Comparison of ENCODE assay signal across 23 cellular contexts in genomic region chr7:150649428-150649827, GRCh38. TPM values are rescaled to one million over a fixed set of nuclear protein-coding genes. Genes with fewer than 3 reads are reported as not detected.
DNase-seq lines count a peak whose midpoint lies in the region; ATAC-seq and TF ChIP-seq lines count a peak whose summit lies in the region.
"Had no signal": no experiment of that assay in that cellular context is flagged by ENCODE, and none has a peak within 500 bp of the region (broad histone marks: within the 10 kb centered on the region; RNA-seq: fewer than 3 reads in every experiment).

No MANE protein-coding gene starts in this region.

- H3K27me3 Mint-ChIP-seq in CD4-positive, CD25-positive, alpha-beta regulatory T cell, result no peaks in the 10 kb centered on the region
- no peaks in the 10 kb centered on the region for H3K27me3 Mint-ChIP-seq in activated T-helper 1 cell treated with anti-CD3 and anti-CD28 coated beads, Interleukin-12 subunit alpha, Interleukin-12 subunit beta, Interleukin-2, Interleukin-4 antibody, amounts not matched to agents 30 ng/mL and 10 ng/mL and 1 ng/mL, durations not matched to agents 14 hours and 24 hours and 36 hours (ENCODE audit: insufficient read depth)
- no peaks in the 10 kb centered on the region for H3K27me3 Mint-ChIP-seq in effector memory CD8-positive, alpha-beta T cell

- no peak overlapping the region for H3K4me3 Mint-ChIP-seq in CD4-positive, CD25-positive, alpha-beta regulatory T cell
- H3K4me3 Mint-ChIP-seq in activated T-helper 1 cell treated with anti-CD3 and anti-CD28 coated beads, Interleukin-12 subunit alpha, Interleukin-12 subunit beta, Interleukin-2, Interleukin-4 antibody, amounts not matched to agents 30 ng/mL and 10 ng/mL and 1 ng/mL, durations not matched to agents 14 hours and 24 hours and 36 hours, result no peak overlapping the region
- no peak overlapping the region for H3K4me3 Mint-ChIP-seq in effector memory CD8-positive, alpha-beta T cell
- H3K4me3 Mint-ChIP-seq: H9 had no signal

- TF ChIP-seq CTCF in DND-41 (IDR thresholded peaks at IDR 0.05; ENCODE audit: borderline replicate concordance, extremely low read depth, low read length, poor library complexity, severe bottlenecking), result no peak

- no peak for ATAC-seq in CD4-positive, CD25-positive, alpha-beta regulatory T cell (ENCODE audit: low read depth in 2 of 2)
- ATAC-seq in DND-41 (ENCODE audit: insufficient read depth, low read depth) (no peak), Right ventricle myocardium superior (ENCODE audit: poor library complexity) (no peak), HG03442 (IDR thresholded peaks at IDR 0.05; ENCODE audit: unreplicated experiment) (no peak)
- no peak for ATAC-seq in effector memory CD8-positive, alpha-beta T cell (replicated peaks)
- ATAC-seq: Panc1, SK-N-SH treated with all-trans-retinoic acid at 6 μM for 48 hours had no signal

- no peak for DNase-seq in CD4-positive, CD25-positive, alpha-beta regulatory T cell
- no peak for DNase-seq in DND-41
- DNase-seq in activated T-helper 1 cell treated with anti-CD3 and anti-CD28 coated beads, Interleukin-12 subunit alpha, Interleukin-12 subunit beta, Interleukin-2, Interleukin-4 antibody, amounts not matched to agents 30 ng/mL and 10 ng/mL and 1 ng/mL, durations not matched to agents 14 hours and 24 hours and 36 hours (ENCODE audit: low spot score), result no peak
- DNase-seq in effector memory CD8-positive, alpha-beta T cell, result no peak
- no peak for DNase-seq in Right ventricle myocardium superior
- DNase-seq in SKM-1 (lab: John Stamatoyannopoulos, UW; ENCODE audit: unreplicated experiment), result no peak
- no peak for DNase-seq in NK-92 (lab: John Stamatoyannopoulos, UW; ENCODE audit: unreplicated experiment)
- DNase-seq: AML-193, H9, KG1, NCI-H1105, NCI-H146, NCI-H2029 treated with DMSO at 0.1 percent for 48 hours, NCI-H226, NCI-H510A treated with DMSO at 0.1 percent for 48 hours, NCI-H748 treated with DMSO at 0.1 percent for 48 hours had no signal

- intact Hi-C loops in activated T-helper 1 cell treated with anti-CD3 and anti-CD28 coated beads, Interleukin-12 subunit alpha, Interleukin-12 subunit beta, Interleukin-2, Interleukin-4 antibody, amounts not matched to agents 30 ng/mL and 10 ng/mL and 1 ng/mL, durations not matched to agents 14 hours and 24 hours and 36 hours (cut with micrococcal nuclease), result no loop called here
- intact Hi-C loops in Right ventricle myocardium superior (cut with DNase I), result no loop called here

- H3K4me3 ChIP-seq in CD4-positive, CD25-positive, alpha-beta regulatory T cell (ENCODE audit: low read depth, low read length), result no peak overlapping the region
- no peak overlapping the region for H3K4me3 ChIP-seq in DND-41 (ENCODE audit: low read depth in 1 of 2, low read length in 2 of 2)

- peak overlapping the region; percentile 46 to 82 (median 81) for H3K27ac Mint-ChIP-seq in CD4-positive, CD25-positive, alpha-beta regulatory T cell
- H3K27ac Mint-ChIP-seq in activated T-helper 1 cell treated with anti-CD3 and anti-CD28 coated beads, Interleukin-12 subunit alpha, Interleukin-12 subunit beta, Interleukin-2, Interleukin-4 antibody, amounts not matched to agents 30 ng/mL and 10 ng/mL and 1 ng/mL, durations not matched to agents 14 hours and 24 hours and 36 hours, result peak overlapping the region; percentile 79
- peak overlapping the region; percentile 46 to 65 for H3K27ac Mint-ChIP-seq in effector memory CD8-positive, alpha-beta T cell
- H3K27ac Mint-ChIP-seq: H9 had no signal

- H2AFZ ChIP-seq in DND-41 (ENCODE audit: low read depth, low read length), result peak overlapping the region; percentile 22; the same call in 1 of the 2 replicates

- peaks cover 13% of the 10 kb centered on the region for H3K4me1 ChIP-seq in CD4-positive, CD25-positive, alpha-beta regulatory T cell (ENCODE audit: control insufficient read depth, insufficient read depth, low read length, poor library complexity, severe bottlenecking)
- H3K4me1 ChIP-seq in DND-41 (ENCODE audit: insufficient read depth, low read length), result peaks cover 26% of the 10 kb centered on the region

- no peaks in the 10 kb centered on the region for H3K27me3 ChIP-seq in CD4-positive, CD25-positive, alpha-beta regulatory T cell (ENCODE audit: control insufficient read depth, insufficient read depth, low read length)
- no peaks in the 10 kb centered on the region for H3K27me3 ChIP-seq in DND-41 (ENCODE audit: insufficient read depth, low read length, poor library complexity)

- H3K79me2 ChIP-seq in DND-41 (ENCODE audit: insufficient read depth, low read length), result no peaks in the 10 kb centered on the region

- no peaks in the 10 kb centered on the region for H3K9me3 ChIP-seq in CD4-positive, CD25-positive, alpha-beta regulatory T cell (ENCODE audit: control insufficient read depth in 2 of 2, low read length in 2 of 2)
- H3K9me3 ChIP-seq in DND-41 (ENCODE audit: insufficient read depth, low read length, severe bottlenecking), result no peaks in the 10 kb centered on the region

- no peaks in the 10 kb centered on the region for H4K20me1 ChIP-seq in DND-41 (ENCODE audit: insufficient read depth, low read length)

- no peaks in the 10 kb centered on the region for H3K36me3 ChIP-seq in CD4-positive, CD25-positive, alpha-beta regulatory T cell (ENCODE audit: control insufficient read depth, insufficient read depth, low read length)
- H3K36me3 ChIP-seq in DND-41 (ENCODE audit: insufficient read depth, low read length), result no peaks in the 10 kb centered on the region

- H3K9ac ChIP-seq in DND-41 (ENCODE audit: low read depth, low read length), result no peak overlapping the region

- H3K4me1 Mint-ChIP-seq in CD4-positive, CD25-positive, alpha-beta regulatory T cell, result peaks cover 16 to 68% (median 25%) of the 10 kb centered on the region in 4 donors
- H3K4me1 Mint-ChIP-seq in activated T-helper 1 cell treated with anti-CD3 and anti-CD28 coated beads, Interleukin-12 subunit alpha, Interleukin-12 subunit beta, Interleukin-2, Interleukin-4 antibody, amounts not matched to agents 30 ng/mL and 10 ng/mL and 1 ng/mL, durations not matched to agents 14 hours and 24 hours and 36 hours (ENCODE audit: low read depth), result peaks cover 45% of the 10 kb centered on the region
- peaks cover 22 to 36% of the 10 kb centered on the region in 2 donors for H3K4me1 Mint-ChIP-seq in effector memory CD8-positive, alpha-beta T cell (ENCODE audit: low read depth in 2 of 2)

- H3K4me2 ChIP-seq in DND-41 (ENCODE audit: insufficient read depth, low read length), result no peak overlapping the region

- peaks cover 14% of the 10 kb centered on the region for H3K36me3 Mint-ChIP-seq in CD4-positive, CD25-positive, alpha-beta regulatory T cell
- H3K36me3 Mint-ChIP-seq in activated T-helper 1 cell treated with anti-CD3 and anti-CD28 coated beads, Interleukin-12 subunit alpha, Interleukin-12 subunit beta, Interleukin-2, Interleukin-4 antibody, amounts not matched to agents 30 ng/mL and 10 ng/mL and 1 ng/mL, durations not matched to agents 14 hours and 24 hours and 36 hours (ENCODE audit: low read depth), result peaks cover 35% of the 10 kb centered on the region
- H3K36me3 Mint-ChIP-seq in effector memory CD8-positive, alpha-beta T cell (ENCODE audit: insufficient read depth), result no peaks in the 10 kb centered on the region

- peaks cover 0 to 29% (median 10%) of the 10 kb centered on the region in 7 donors for H3K9me3 Mint-ChIP-seq in CD4-positive, CD25-positive, alpha-beta regulatory T cell
- H3K9me3 Mint-ChIP-seq in activated T-helper 1 cell treated with anti-CD3 and anti-CD28 coated beads, Interleukin-12 subunit alpha, Interleukin-12 subunit beta, Interleukin-2, Interleukin-4 antibody, amounts not matched to agents 30 ng/mL and 10 ng/mL and 1 ng/mL, durations not matched to agents 14 hours and 24 hours and 36 hours, result peaks cover 70% of the 10 kb centered on the region
- H3K9me3 Mint-ChIP-seq in effector memory CD8-positive, alpha-beta T cell, result peaks cover 5 to 6% of the 10 kb centered on the region in 2 donors

- no peak overlapping the region for H3K27ac ChIP-seq in CD4-positive, CD25-positive, alpha-beta regulatory T cell (ENCODE audit: insufficient read depth, low read length, poor library complexity, severe bottlenecking)
- peak overlapping the region; percentile 16; the same call in 1 of the 2 replicates for H3K27ac ChIP-seq in DND-41 (ENCODE audit: low read length)
- H3K27ac ChIP-seq: C4-2B had no signal

RNA-seq across cellular contexts. Expression of gene GIMAP6, which starts 17.2 kb away (rescaled TPM):
- total RNA-seq in CD4-positive, CD25-positive, alpha-beta regulatory T cell, result 43.8 TPM
- polyA plus RNA-seq in CD4-positive, CD25-positive, alpha-beta regulatory T cell, result 100 to 1,000 TPM; 133 to 236 (median 150) TPM
- 38.7 and 41.3 TPM in 2 replicates for total RNA-seq in activated T-helper 1 cell treated with anti-CD3 and anti-CD28 coated beads, Interleukin-12 subunit alpha, Interleukin-12 subunit beta, Interleukin-2, Interleukin-4 antibody, amounts not matched to agents 30 ng/mL and 10 ng/mL and 1 ng/mL, durations not matched to agents 14 hours and 24 hours and 36 hours
- total RNA-seq in Right ventricle myocardium superior, result 29.9 TPM
- total RNA-seq: A172, G401, H9 had no signal
- polyA plus RNA-seq: AG04450 had no signal

RNA-seq across cellular contexts. Expression of gene GIMAP2, which starts 36.1 kb away (rescaled TPM):
- total RNA-seq in CD4-positive, CD25-positive, alpha-beta regulatory T cell, result 95.1 TPM
- polyA plus RNA-seq in CD4-positive, CD25-positive, alpha-beta regulatory T cell, result 100 to 1,000 TPM in 2 of 4 donors, 10 to 100 TPM in 2; 79.0 to 142 (median 110) TPM
- total RNA-seq in activated T-helper 1 cell treated with anti-CD3 and anti-CD28 coated beads, Interleukin-12 subunit alpha, Interleukin-12 subunit beta, Interleukin-2, Interleukin-4 antibody, amounts not matched to agents 30 ng/mL and 10 ng/mL and 1 ng/mL, durations not matched to agents 14 hours and 24 hours and 36 hours, result 24.7 and 29.7 TPM in 2 replicates
- total RNA-seq in Right ventricle myocardium superior, result 4.7 TPM
- total RNA-seq: G401, H9 had no signal
